ENCODE assay signal across 1 cellular context in the genomic region with DNA sequence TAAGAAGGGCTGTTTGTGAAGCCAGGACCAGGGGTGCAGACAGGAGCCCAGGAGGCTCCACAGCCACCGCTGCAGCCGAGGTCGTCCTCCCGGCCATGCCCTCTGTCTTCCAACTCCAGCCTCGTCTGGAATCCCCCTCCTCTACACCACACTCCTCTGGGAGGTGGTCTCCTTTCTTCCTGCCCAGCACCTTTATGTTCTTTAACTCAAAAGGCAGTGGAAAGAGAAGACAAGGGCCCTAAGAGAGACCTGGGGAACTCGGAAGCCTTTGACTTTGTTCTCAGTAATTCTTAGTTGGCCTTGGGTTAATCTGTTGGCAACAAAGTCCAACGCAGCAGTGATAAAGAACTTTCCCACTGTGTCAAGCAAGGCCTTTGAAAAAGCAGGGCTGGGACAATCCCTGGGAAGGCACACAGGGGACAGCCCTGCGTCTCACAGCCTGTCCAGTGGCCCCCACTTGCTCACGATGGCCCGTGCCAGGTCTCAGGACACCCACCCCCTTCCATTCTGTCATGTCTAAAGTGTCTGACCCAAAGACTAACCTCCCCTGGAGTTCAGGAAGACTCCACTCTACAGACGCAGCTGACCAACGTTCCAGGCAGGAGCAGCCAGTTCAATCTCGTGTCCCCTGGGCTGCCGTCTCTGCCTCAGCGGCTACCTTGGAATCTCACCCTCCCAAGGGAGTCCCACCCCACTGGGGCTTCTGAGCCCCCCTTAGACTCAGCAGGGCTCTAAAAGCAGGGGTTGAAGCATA.
A peak's percentile ranks its signal among the peaks of the same experiment; 100 is the strongest.
TF ChIP-seq lines count a peak whose summit lies in the region.

No MANE protein-coding gene starts in this region.

TF ChIP-seq in HepG2, 621 proteins besides CTCF, POLR2A, EP300 and RAD21 (continued from another document and continues in another):
- TF ChIP-seq GRHL1 (CRISPR knock-in tag; conservative IDR thresholded peaks at IDR 0.05) (no peak), YEATS2 (CRISPR knock-in tag; IDR thresholded peaks at IDR 0.05; ENCODE audit: borderline replicate concordance) (peak; percentile 56; the same call in 1 of the 2 replicates), ZNF232 (CRISPR knock-in tag; IDR thresholded peaks at IDR 0.05; ENCODE audit: borderline replicate concordance) (no peak), MYC (CRISPR knock-in tag; IDR thresholded peaks at IDR 0.05; ENCODE audit: borderline replicate concordance) (no peak), ZNF230 (CRISPR knock-in tag; IDR thresholded peaks at IDR 0.05) (peak; percentile 75), ZNF678 (CRISPR knock-in tag; IDR thresholded peaks at IDR 0.05) (peak; percentile 45; the same call in 1 of the 2 replicates), DPF2 (CRISPR knock-in tag; IDR thresholded peaks at IDR 0.05; ENCODE audit: borderline replicate concordance, low read depth) (peak; percentile 21; the same call in 1 of the 2 replicates), ZNF616 (CRISPR knock-in tag; IDR thresholded peaks at IDR 0.05; ENCODE audit: low read depth) (peak; percentile 60; the same call in 1 of the 2 replicates), NFYB (CRISPR knock-in tag; IDR thresholded peaks at IDR 0.05) (peak; percentile 10; the same call in 1 of the 2 replicates), MZF1 (CRISPR knock-in tag; IDR thresholded peaks at IDR 0.05; ENCODE audit: borderline replicate concordance) (no peak), PCBP2 (optimal IDR thresholded peaks at IDR 0.05; ENCODE audit: low read depth, low read length, poor library complexity, severe bottlenecking) (no peak), HNRNPH1 (optimal IDR thresholded peaks at IDR 0.05; ENCODE audit: low read depth, low read length) (no peak), ZNF510 (CRISPR knock-in tag; IDR thresholded peaks at IDR 0.05; ENCODE audit: low read depth) (0 out of 2 replicates have a peak, but pooled peaks have one; percentile 70), TAF1 (CRISPR knock-in tag; IDR thresholded peaks at IDR 0.05) (peak; percentile 65), TBP (CRISPR knock-in tag; IDR thresholded peaks at IDR 0.05) (no peak), GATA4 (IDR thresholded peaks at IDR 0.05; ENCODE audit: borderline replicate concordance, low read depth) (peak; percentile 77; the same call in 1 of the 2 replicates), DNMT3B (CRISPR knock-in tag; conservative IDR thresholded peaks at IDR 0.05) (no peak), ZFY (CRISPR knock-in tag; IDR thresholded peaks at IDR 0.05) (peak; percentile 83), ZBTB3 (CRISPR knock-in tag; IDR thresholded peaks at IDR 0.05; ENCODE audit: borderline replicate concordance, low read depth) (no peak; the same call in 1 of the 2 replicates), ZNF446 (CRISPR knock-in tag; IDR thresholded peaks at IDR 0.05) (no peak), ZSCAN25 (CRISPR knock-in tag; IDR thresholded peaks at IDR 0.05) (peak; percentile 59), ZNF543 (CRISPR knock-in tag; IDR thresholded peaks at IDR 0.05) (peak; percentile 58; the same call in 1 of the 2 replicates), SOX6 (IDR thresholded peaks at IDR 0.05) (no peak), SOX6 (CRISPR knock-in tag; IDR thresholded peaks at IDR 0.05) (peak; percentile 88), ZNF124 (CRISPR knock-in tag; IDR thresholded peaks at IDR 0.05) (0 out of 2 replicates have a peak, but pooled peaks have one; percentile 60), MXD4 (CRISPR knock-in tag; IDR thresholded peaks at IDR 0.05) (peak; percentile 52; the same call in 1 of the 2 replicates), ZNF777 (CRISPR knock-in tag; IDR thresholded peaks at IDR 0.05) (peak; percentile 32; the same call in 1 of the 2 replicates), SMYD3 (CRISPR knock-in tag; IDR thresholded peaks at IDR 0.05) (no peak; the same call in 1 of the 2 replicates), SAP130 (CRISPR knock-in tag; IDR thresholded peaks at IDR 0.05; ENCODE audit: low read depth) (peak; percentile 73), TSC22D2 (CRISPR knock-in tag; IDR thresholded peaks at IDR 0.05; ENCODE audit: borderline replicate concordance) (peak; percentile 71; the same call in 1 of the 2 replicates), MIXL1 (CRISPR knock-in tag; IDR thresholded peaks at IDR 0.05) (peak; percentile 92; the same call in 1 of the 2 replicates), NFIC (IDR thresholded peaks at IDR 0.05; ENCODE audit: low read length) (peak; percentile 54; the same call in 1 of the 2 replicates), ZNF557 (CRISPR knock-in tag; IDR thresholded peaks at IDR 0.05) (peak; percentile 81; the same call in 1 of the 2 replicates), ZFP62 (CRISPR knock-in tag; IDR thresholded peaks at IDR 0.05) (no peak), FOXC1 (CRISPR knock-in tag; IDR thresholded peaks at IDR 0.05; ENCODE audit: borderline replicate concordance) (no peak)
- TF ChIP-seq, protein P1, sequence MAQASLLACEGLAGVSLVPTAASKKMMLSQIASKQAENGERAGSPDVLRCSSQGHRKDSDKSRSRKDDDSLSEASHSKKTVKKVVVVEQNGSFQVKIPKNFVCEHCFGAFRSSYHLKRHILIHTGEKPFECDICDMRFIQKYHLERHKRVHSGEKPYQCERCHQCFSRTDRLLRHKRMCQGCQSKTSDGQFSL (CRISPR knock-in tag; IDR thresholded peaks at IDR 0.05): 0 out of 2 replicates have a peak, but pooled peaks have one; percentile 51
- TF ChIP-seq, protein P2, sequence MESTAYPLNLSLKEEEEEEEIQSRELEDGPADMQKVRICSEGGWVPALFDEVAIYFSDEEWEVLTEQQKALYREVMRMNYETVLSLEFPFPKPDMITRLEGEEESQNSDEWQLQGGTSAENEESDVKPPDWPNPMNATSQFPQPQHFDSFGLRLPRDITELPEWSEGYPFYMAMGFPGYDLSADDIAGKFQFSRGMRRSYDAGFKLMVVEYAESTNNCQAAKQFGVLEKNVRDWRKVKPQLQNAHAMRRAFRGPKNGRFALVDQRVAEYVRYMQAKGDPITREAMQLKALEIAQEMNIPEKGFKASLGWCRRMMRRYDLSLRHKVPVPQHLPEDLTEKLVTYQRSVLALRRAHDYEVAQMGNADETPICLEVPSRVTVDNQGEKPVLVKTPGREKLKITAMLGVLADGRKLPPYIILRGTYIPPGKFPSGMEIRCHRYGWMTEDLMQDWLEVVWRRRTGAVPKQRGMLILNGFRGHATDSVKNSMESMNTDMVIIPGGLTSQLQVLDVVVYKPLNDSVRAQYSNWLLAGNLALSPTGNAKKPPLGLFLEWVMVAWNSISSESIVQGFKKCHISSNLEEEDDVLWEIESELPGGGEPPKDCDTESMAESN (CRISPR knock-in tag; conservative IDR thresholded peaks at IDR 0.05): peak; percentile 81
- TF ChIP-seq, protein P3, sequence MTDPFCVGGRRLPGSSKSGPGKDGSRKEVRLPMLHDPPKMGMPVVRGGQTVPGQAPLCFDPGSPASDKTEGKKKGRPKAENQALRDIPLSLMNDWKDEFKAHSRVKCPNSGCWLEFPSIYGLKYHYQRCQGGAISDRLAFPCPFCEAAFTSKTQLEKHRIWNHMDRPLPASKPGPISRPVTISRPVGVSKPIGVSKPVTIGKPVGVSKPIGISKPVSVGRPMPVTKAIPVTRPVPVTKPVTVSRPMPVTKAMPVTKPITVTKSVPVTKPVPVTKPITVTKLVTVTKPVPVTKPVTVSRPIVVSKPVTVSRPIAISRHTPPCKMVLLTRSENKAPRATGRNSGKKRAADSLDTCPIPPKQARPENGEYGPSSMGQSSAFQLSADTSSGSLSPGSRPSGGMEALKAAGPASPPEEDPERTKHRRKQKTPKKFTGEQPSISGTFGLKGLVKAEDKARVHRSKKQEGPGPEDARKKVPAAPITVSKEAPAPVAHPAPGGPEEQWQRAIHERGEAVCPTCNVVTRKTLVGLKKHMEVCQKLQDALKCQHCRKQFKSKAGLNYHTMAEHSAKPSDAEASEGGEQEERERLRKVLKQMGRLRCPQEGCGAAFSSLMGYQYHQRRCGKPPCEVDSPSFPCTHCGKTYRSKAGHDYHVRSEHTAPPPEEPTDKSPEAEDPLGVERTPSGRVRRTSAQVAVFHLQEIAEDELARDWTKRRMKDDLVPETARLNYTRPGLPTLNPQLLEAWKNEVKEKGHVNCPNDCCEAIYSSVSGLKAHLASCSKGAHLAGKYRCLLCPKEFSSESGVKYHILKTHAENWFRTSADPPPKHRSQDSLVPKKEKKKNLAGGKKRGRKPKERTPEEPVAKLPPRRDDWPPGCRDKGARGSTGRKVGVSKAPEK (CRISPR knock-in tag; IDR thresholded peaks at IDR 0.05; ENCODE audit: borderline replicate concordance): peak; percentile 37; the same call in 1 of the 2 replicates
- TF ChIP-seq, protein P4, sequence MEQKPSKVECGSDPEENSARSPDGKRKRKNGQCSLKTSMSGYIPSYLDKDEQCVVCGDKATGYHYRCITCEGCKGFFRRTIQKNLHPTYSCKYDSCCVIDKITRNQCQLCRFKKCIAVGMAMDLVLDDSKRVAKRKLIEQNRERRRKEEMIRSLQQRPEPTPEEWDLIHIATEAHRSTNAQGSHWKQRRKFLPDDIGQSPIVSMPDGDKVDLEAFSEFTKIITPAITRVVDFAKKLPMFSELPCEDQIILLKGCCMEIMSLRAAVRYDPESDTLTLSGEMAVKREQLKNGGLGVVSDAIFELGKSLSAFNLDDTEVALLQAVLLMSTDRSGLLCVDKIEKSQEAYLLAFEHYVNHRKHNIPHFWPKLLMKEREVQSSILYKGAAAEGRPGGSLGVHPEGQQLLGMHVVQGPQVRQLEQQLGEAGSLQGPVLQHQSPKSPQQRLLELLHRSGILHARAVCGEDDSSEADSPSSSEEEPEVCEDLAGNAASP (CRISPR knock-in tag; IDR thresholded peaks at IDR 0.05; ENCODE audit: borderline replicate concordance): peak; percentile 93
- TF ChIP-seq, protein P5, sequence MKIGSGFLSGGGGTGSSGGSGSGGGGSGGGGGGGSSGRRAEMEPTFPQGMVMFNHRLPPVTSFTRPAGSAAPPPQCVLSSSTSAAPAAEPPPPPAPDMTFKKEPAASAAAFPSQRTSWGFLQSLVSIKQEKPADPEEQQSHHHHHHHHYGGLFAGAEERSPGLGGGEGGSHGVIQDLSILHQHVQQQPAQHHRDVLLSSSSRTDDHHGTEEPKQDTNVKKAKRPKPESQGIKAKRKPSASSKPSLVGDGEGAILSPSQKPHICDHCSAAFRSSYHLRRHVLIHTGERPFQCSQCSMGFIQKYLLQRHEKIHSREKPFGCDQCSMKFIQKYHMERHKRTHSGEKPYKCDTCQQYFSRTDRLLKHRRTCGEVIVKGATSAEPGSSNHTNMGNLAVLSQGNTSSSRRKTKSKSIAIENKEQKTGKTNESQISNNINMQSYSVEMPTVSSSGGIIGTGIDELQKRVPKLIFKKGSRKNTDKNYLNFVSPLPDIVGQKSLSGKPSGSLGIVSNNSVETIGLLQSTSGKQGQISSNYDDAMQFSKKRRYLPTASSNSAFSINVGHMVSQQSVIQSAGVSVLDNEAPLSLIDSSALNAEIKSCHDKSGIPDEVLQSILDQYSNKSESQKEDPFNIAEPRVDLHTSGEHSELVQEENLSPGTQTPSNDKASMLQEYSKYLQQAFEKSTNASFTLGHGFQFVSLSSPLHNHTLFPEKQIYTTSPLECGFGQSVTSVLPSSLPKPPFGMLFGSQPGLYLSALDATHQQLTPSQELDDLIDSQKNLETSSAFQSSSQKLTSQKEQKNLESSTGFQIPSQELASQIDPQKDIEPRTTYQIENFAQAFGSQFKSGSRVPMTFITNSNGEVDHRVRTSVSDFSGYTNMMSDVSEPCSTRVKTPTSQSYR (CRISPR knock-in tag; IDR thresholded peaks at IDR 0.05; ENCODE audit: borderline replicate concordance): peak; percentile 62; the same call in 1 of the 2 replicates
- TF ChIP-seq, protein P6, sequence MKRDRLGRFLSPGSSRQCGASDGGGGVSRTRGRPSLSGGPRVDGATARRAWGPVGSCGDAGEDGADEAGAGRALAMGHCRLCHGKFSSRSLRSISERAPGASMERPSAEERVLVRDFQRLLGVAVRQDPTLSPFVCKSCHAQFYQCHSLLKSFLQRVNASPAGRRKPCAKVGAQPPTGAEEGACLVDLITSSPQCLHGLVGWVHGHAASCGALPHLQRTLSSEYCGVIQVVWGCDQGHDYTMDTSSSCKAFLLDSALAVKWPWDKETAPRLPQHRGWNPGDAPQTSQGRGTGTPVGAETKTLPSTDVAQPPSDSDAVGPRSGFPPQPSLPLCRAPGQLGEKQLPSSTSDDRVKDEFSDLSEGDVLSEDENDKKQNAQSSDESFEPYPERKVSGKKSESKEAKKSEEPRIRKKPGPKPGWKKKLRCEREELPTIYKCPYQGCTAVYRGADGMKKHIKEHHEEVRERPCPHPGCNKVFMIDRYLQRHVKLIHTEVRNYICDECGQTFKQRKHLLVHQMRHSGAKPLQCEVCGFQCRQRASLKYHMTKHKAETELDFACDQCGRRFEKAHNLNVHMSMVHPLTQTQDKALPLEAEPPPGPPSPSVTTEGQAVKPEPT (CRISPR knock-in tag; IDR thresholded peaks at IDR 0.05; ENCODE audit: low read depth): peak; percentile 59; the same call in 1 of the 2 replicates
- TF ChIP-seq, protein P7, sequence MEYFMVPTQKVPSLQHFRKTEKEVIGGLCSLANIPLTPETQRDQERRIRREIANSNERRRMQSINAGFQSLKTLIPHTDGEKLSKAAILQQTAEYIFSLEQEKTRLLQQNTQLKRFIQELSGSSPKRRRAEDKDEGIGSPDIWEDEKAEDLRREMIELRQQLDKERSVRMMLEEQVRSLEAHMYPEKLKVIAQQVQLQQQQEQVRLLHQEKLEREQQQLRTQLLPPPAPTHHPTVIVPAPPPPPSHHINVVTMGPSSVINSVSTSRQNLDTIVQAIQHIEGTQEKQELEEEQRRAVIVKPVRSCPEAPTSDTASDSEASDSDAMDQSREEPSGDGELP (IDR thresholded peaks at IDR 0.05; ENCODE audit: borderline replicate concordance, low read depth): peak; percentile 54; the same call in 1 of the 2 replicates
- TF ChIP-seq, protein P8, sequence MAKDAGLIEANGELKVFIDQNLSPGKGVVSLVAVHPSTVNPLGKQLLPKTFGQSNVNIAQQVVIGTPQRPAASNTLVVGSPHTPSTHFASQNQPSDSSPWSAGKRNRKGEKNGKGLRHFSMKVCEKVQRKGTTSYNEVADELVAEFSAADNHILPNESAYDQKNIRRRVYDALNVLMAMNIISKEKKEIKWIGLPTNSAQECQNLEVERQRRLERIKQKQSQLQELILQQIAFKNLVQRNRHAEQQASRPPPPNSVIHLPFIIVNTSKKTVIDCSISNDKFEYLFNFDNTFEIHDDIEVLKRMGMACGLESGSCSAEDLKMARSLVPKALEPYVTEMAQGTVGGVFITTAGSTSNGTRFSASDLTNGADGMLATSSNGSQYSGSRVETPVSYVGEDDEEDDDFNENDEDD (CRISPR knock-in tag; IDR thresholded peaks at IDR 0.05; ENCODE audit: borderline replicate concordance): peak; percentile 67; the same call in 1 of the 2 replicates
